ENCODE assay signal across 18 cellular contexts in genomic region chr18:50855976-50856772, GRCh38. TPM values are rescaled to one million over a fixed set of nuclear protein-coding genes. Genes with fewer than 3 reads are reported as not detected.
DNase-seq lines count a peak whose midpoint lies in the region; ATAC-seq, FAIRE-seq and TF ChIP-seq lines count a peak whose summit lies in the region.
"Had no signal": no experiment of that assay in that cellular context is flagged by ENCODE, and none has a peak within 500 bp of the region (broad histone marks: within the 10 kb centered on the region; RNA-seq: fewer than 3 reads in every experiment).

No MANE protein-coding gene starts in this region.

- H3K27me3 Mint-ChIP-seq in GM23338 (ENCODE audit: insufficient read depth, low read depth, poor library complexity) = peaks cover 7% of the 10 kb centered on the region

- H3K79me2 ChIP-seq in GM23338 (replicated peaks; ENCODE audit: insufficient read depth) = no peaks in the 10 kb centered on the region

- no peaks in the 10 kb centered on the region for H3F3A ChIP-seq in GM23338 (replicated peaks; ENCODE audit: low read depth)

- DNase-seq in GM23338 (ENCODE audit: low spot score) (no peak), fibroblast of mammary gland (ENCODE audit: low read depth) (peak; percentile 46), psoas muscle (no peak), stromal cell of bone marrow (ENCODE audit: low read depth) (peak; percentile 13), HTR-8/SVneo (ENCODE audit: insufficient read length, low spot score) (no peak), kidney tubule cell (ENCODE audit: low spot score) (no peak)
- DNase-seq: BE2C; CD4-positive, alpha-beta memory T cell; DMS153; DMS79 treated with DMSO at 0.1 percent for 48 hours; EL; IMR-90 had no signal

- H3K36me3 ChIP-seq in GM23338 (ENCODE audit: insufficient read depth) (no peaks in the 10 kb centered on the region), psoas muscle (ENCODE audit: insufficient read depth in 1 of 2, low read depth in 1 of 2) (no peaks in the 10 kb centered on the region)
- H3K36me3 ChIP-seq: BE2C had no signal

- no peak overlapping the region for H3K27ac ChIP-seq in GM23338 (ENCODE audit: low read depth)
- H3K27ac ChIP-seq in psoas muscle = peak overlapping the region; percentile 56
- H3K27ac ChIP-seq: C4-2B had no signal

- no peaks in the 10 kb centered on the region; the same call in 1 of the 2 replicates for H3K9me2 ChIP-seq in GM23338 (ENCODE audit: insufficient read depth)

- H3K27ac Mint-ChIP-seq in GM23338 = no peak overlapping the region
- H3K27ac Mint-ChIP-seq: CD4-positive, alpha-beta memory T cell had no signal

- no peak for TF ChIP-seq CTCF in GM23338 (conservative IDR thresholded peaks at IDR 0.05; ENCODE audit: low read depth in 2 of 2)
- TF ChIP-seq CTCF in fibroblast of mammary gland (conservative IDR thresholded peaks at IDR 0.05; ENCODE audit: control insufficient read depth, insufficient read depth, low read depth, low read length) = no peak
- no peak for TF ChIP-seq CTCF in psoas muscle (IDR thresholded peaks at IDR 0.05)

- H3K9me3 Mint-ChIP-seq in GM23338 = peaks cover 3% of the 10 kb centered on the region; the same call in 1 of the 3 replicates

- H3K9me3 ChIP-seq in psoas muscle = no peaks in the 10 kb centered on the region
- H3K9me3 ChIP-seq: BE2C had no signal

- H3K4me2 ChIP-seq in GM23338 = no peak overlapping the region

- no peak overlapping the region for H3K4me3 ChIP-seq in GM23338
- H3K4me3 ChIP-seq in fibroblast of mammary gland (ENCODE audit: control insufficient read depth, low read depth, low read length) = no peak overlapping the region
- no peak overlapping the region for H3K4me3 ChIP-seq in psoas muscle

- no peaks in the 10 kb centered on the region for H3K27me3 ChIP-seq in GM23338 (ENCODE audit: insufficient read depth)
- no peaks in the 10 kb centered on the region for H3K27me3 ChIP-seq in psoas muscle (ENCODE audit: insufficient read depth in 3 of 3, low read length in 2 of 3)
- H3K27me3 ChIP-seq: BE2C had no signal

- no peak overlapping the region for H3K4me3 Mint-ChIP-seq in GM23338

- H3K4me1 ChIP-seq in GM23338 (ENCODE audit: insufficient read depth) (no peaks in the 10 kb centered on the region), psoas muscle (no peaks in the 10 kb centered on the region)
- H3K4me1 ChIP-seq: BE2C had no signal

- peaks cover 6% of the 10 kb centered on the region for H3K4me1 Mint-ChIP-seq in GM23338

- intact Hi-C loops in psoas muscle (cut with DNase I) = no loop called here

- no peaks in the 10 kb centered on the region for H3K36me3 Mint-ChIP-seq in GM23338 (ENCODE audit: low read depth)

- no peak for FAIRE-seq in HTR-8/SVneo (lab: Jason Lieb, UNC)
- FAIRE-seq: A204.1, G401.6, GM12891, H54 had no signal

- peak overlapping the region; percentile 63; the same call in 1 of the 2 replicates for H2AFZ ChIP-seq in GM23338

- WGBS in psoas muscle, 3 donors = 35 to 55% (median 41%) methylated on average over 13 of the region's 13 CpGs

- ATAC-seq in GM23338 (no peak), psoas muscle (peak; percentile 86 to 94 (median 92)), SK-N-SH treated with all-trans-retinoic acid at 6 μM for 48 hours (no peak)

- no peaks in the 10 kb centered on the region for H4K20me1 ChIP-seq in GM23338 (replicated peaks; ENCODE audit: insufficient read depth)

TF ChIP-seq in GM23338, 12 proteins besides CTCF, POLR2A, EP300 and RAD21 (continues in another document):
- TF ChIP-seq JUNB (IDR thresholded peaks at IDR 0.05; ENCODE audit: unreplicated experiment) (no peak), ZNF114 (CRISPR knock-in tag; IDR thresholded peaks at IDR 0.05) (no peak)

TF ChIP-seq in SK-N-SH treated with all-trans-retinoic acid at 6 μM for 48 hours, 23 proteins besides CTCF, POLR2A, EP300 and RAD21:
- no peak for TF ChIP-seq ISL1 (CRISPR knock-in tag; IDR thresholded peaks at IDR 0.05)
TF ChIP-seq in SK-N-SH treated with all-trans-retinoic acid at 6 μM for 48 hours: peak in this region for 0.

RNA-seq across cellular contexts. Expression of gene ME2, which starts 22.7 kb away (rescaled TPM):
- total RNA-seq in GM23338 (2014; rRNA removed; shearing (Covaris generic)) = 101 and 102 TPM in 2 replicates
- polyA plus RNA-seq in GM23338 (2016; fragmentation: Nextera tagmentation; extraction: Ambion mirVana) = 61.0 and 62.8 TPM in 2 replicates
- total RNA-seq in psoas muscle = 10 to 100 TPM; 31.0 to 63.8 (median 52.3) TPM
- 10 to 100 TPM; 19.8 to 35.1 (median 26.7) TPM for polyA plus RNA-seq in psoas muscle

RNA-seq across cellular contexts. Expression of gene MRO, which starts 36.4 kb away (rescaled TPM):
- 0.80 and 2.0 TPM in 2 replicates for total RNA-seq in GM23338 (2014; rRNA removed; shearing (Covaris generic))
- polyA plus RNA-seq in GM23338 (2016; fragmentation: Nextera tagmentation; extraction: Ambion mirVana) (0.68 and 0.78 TPM in 2 replicates), psoas muscle (under 1 TPM; 0.35 to 0.82 (median 0.53) TPM)
- total RNA-seq in psoas muscle = 1 to 10 TPM in 3 of 4 donors, under 1 TPM in 1; 0.11 to 1.7 (median 1.6) TPM
- total RNA-seq: CD4-positive, alpha-beta memory T cell; IMR-90 had no signal
- polyA plus RNA-seq: CD4-positive, alpha-beta memory T cell; IMR-90 had no signal

Comparison
In these comparisons a context has a peak if more than half of its experiments do, and no peak if none do; other contexts are left out.
1. ATAC-seq: peak in psoas muscle (4 of 4); none in GM23338 (single experiment) and SK-N-SH treated with all-trans-retinoic acid at 6 μM for 48 hours (single experiment).
2. DNase-seq: peak in fibroblast of mammary gland (single experiment) and stromal cell of bone marrow (single experiment); none in GM23338 (single experiment), psoas muscle (0 of 2), HTR-8/SVneo (single experiment) and kidney tubule cell (single experiment).